Comparison of ENCODE assay signal across 21 cellular contexts in the genomic region with DNA sequence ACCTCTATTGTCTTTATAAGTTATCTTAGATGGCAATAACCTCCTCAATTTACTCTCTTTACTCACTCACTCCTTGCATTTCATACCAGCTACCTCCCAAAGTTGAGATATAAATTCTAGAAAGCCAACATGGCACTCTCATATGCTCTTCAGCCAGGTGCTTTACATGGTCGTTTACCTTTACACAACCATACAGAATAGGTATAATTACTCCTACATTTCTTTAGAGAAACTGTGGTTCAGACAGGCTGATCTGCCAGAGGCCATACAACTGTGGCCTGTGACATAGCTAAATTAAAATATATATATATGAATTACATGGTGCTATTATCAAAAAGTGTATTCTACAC. TPM values are rescaled to one million over a fixed set of nuclear protein-coding genes. Genes with fewer than 3 reads are reported as not detected.
A peak's percentile ranks its signal among the peaks of the same experiment; 100 is the strongest.
DNase-seq lines count a peak whose midpoint lies in the region; ATAC-seq, FAIRE-seq and TF ChIP-seq lines count a peak whose summit lies in the region.
"Had no signal": no experiment of that assay in that cellular context is flagged by ENCODE, and none has a peak within 500 bp of the region (broad histone marks: within the 10 kb centered on the region; RNA-seq: fewer than 3 reads in every experiment).

No MANE protein-coding gene starts in this region.

- H3K36me3 ChIP-seq in CD8-positive, alpha-beta T cell (ENCODE audit: insufficient read depth, low read length), result no peaks in the 10 kb centered on the region
- peaks cover 32% of the 10 kb centered on the region; the same call in 2 of the 3 replicates for H3K36me3 ChIP-seq in K562 (ENCODE audit: control insufficient read depth, insufficient read depth, low read length)
- H3K36me3 ChIP-seq in upper lobe of left lung, result no peaks in the 10 kb centered on the region
- H3K36me3 ChIP-seq: esophagus muscularis mucosa, neutrophil had no signal

- no peaks in the 10 kb centered on the region for H3K27me3 Mint-ChIP-seq in CD8-positive, alpha-beta T cell (ENCODE audit: low read depth)
- H3K27me3 Mint-ChIP-seq in mesothelial cell of epicardium (ENCODE audit: low read depth), result no peaks in the 10 kb centered on the region
- H3K27me3 Mint-ChIP-seq: activated CD4-positive, alpha-beta T cell treated with anti-CD3 and anti-CD28 coated beads, Interleukin-2, amount 10 ng/mL, durations not matched to agents 7 days and 5 days had no signal

- 28% methylated on average over 1 of the region's 1 CpG for WGBS in K562 (ENCODE audit: insufficient coverage, low coverage, missing lambda C conversion rate)
- WGBS in upper lobe of left lung, 2 donors, result 65 to 69% methylated on average over 1 of the region's 1 CpG

- H3K9me1 ChIP-seq in K562 (ENCODE audit: control insufficient read depth, insufficient read depth, low read length), result no peaks in the 10 kb centered on the region

- no peak for TF ChIP-seq CTCF in CD8-positive, alpha-beta T cell (IDR thresholded peaks at IDR 0.05)
- TF ChIP-seq CTCF in K562 (IDR thresholded peaks at IDR 0.05 in 2 of 3, conservative IDR thresholded peaks at IDR 0.05 in 1 of 3; ENCODE audit: insufficient read depth in 2 of 3, low read depth in 1 of 3, low read length in 3 of 3), result no peak
- no peak for TF ChIP-seq CTCF in mesothelial cell of epicardium (IDR thresholded peaks at IDR 0.05; ENCODE audit: unreplicated experiment)
- TF ChIP-seq CTCF in upper lobe of left lung (IDR thresholded peaks at IDR 0.05), result no peak

- peaks cover 51% of the 10 kb centered on the region for H3K4me1 ChIP-seq in CD8-positive, alpha-beta T cell (ENCODE audit: insufficient read depth, low read length)
- H3K4me1 ChIP-seq in K562 (replicated peaks in 1 of 2; ENCODE audit: control insufficient read depth in 2 of 2, insufficient read depth in 2 of 2, low read length in 2 of 2) (peaks cover 8 to 18% of the 10 kb centered on the region in 2 experiments; a peak in 3 of 5 replicates), upper lobe of left lung (no peaks in the 10 kb centered on the region)
- H3K4me1 ChIP-seq: esophagus muscularis mucosa had no signal

- no peak for TF ChIP-seq RAD21 in K562 (CRISPR knock-in tag; conservative IDR thresholded peaks at IDR 0.05 in 1 of 2, IDR thresholded peaks at IDR 0.05 in 1 of 2)

- no peaks in the 10 kb centered on the region for H3K9me3 ChIP-seq in CD8-positive, alpha-beta T cell (ENCODE audit: low read length)
- H3K9me3 ChIP-seq in K562 (replicated peaks; ENCODE audit: control insufficient read depth, insufficient read depth, low read depth, low read length), result no peaks in the 10 kb centered on the region
- no peaks in the 10 kb centered on the region for H3K9me3 ChIP-seq in upper lobe of left lung
- H3K9me3 ChIP-seq: esophagus muscularis mucosa, heart left ventricle, neutrophil, SK-N-SH had no signal

- TF ChIP-seq EP300 in K562 (IDR thresholded peaks at IDR 0.05; ENCODE audit: low read length) (no peak), upper lobe of left lung (IDR thresholded peaks at IDR 0.05) (no peak)

- H3K36me3 Mint-ChIP-seq in CD8-positive, alpha-beta T cell, result peaks cover 5% of the 10 kb centered on the region
- peaks cover 3% of the 10 kb centered on the region for H3K36me3 Mint-ChIP-seq in mesothelial cell of epicardium

- peaks cover 55% of the 10 kb centered on the region for H3K79me2 ChIP-seq in K562 (ENCODE audit: control insufficient read depth, insufficient read depth, low read length)

- CTCF ChIA-PET in CD8-positive, alpha-beta T cell (lab: Charles Lee), result interaction anchor here (0.8 to 1.3 kb wide), 3 partner anchors 35 to 182 kb away, joined by 3 to 4 read pairs (median 3); no protein-coding TSS in a partner anchor
- CTCF ChIA-PET in K562 (lab: Yijun Ruan, JAX; ENCODE audit: low intra/inter-chr PET ratio), result no interaction called here

- FAIRE-seq in K562 (lab: Jason Lieb, UNC), result no peak
- FAIRE-seq: G401.6, RCC 7860 had no signal

- H3K4me1 Mint-ChIP-seq in CD8-positive, alpha-beta T cell (ENCODE audit: low read depth), result peaks cover 43% of the 10 kb centered on the region
- H3K4me1 Mint-ChIP-seq in mesothelial cell of epicardium, result no peaks in the 10 kb centered on the region

- BruUV-seq in K562 (replicated peaks; lab: Mats Ljungman, UMichigan), result no TSS peak

- no peak for ATAC-seq in CD8-positive, alpha-beta T cell
- ATAC-seq in GM19351 (IDR thresholded peaks at IDR 0.05; ENCODE audit: unreplicated experiment) (peak; percentile 14), HG03066 (IDR thresholded peaks at IDR 0.05; ENCODE audit: low read depth, unreplicated experiment) (peak; percentile 24), K562 (no peak), GM18868 (IDR thresholded peaks at IDR 0.05; ENCODE audit: unreplicated experiment) (no peak), upper lobe of left lung (ENCODE audit: low FRiP score in 2 of 2) (no peak)
- ATAC-seq: heart left ventricle, right cardiac atrium had no signal

- H3K4me3 ChIP-seq in CD8-positive, alpha-beta T cell (ENCODE audit: low read depth, low read length), result no peak overlapping the region
- H3K4me3 ChIP-seq in K562, result no peak overlapping the region
- no peak overlapping the region for H3K4me3 ChIP-seq in upper lobe of left lung
- H3K4me3 ChIP-seq: esophagus muscularis mucosa, heart left ventricle had no signal

- H3K4me3 Mint-ChIP-seq in CD8-positive, alpha-beta T cell, result no peak overlapping the region
- H3K4me3 Mint-ChIP-seq in mesothelial cell of epicardium, result no peak overlapping the region
- H3K4me3 Mint-ChIP-seq: activated CD4-positive, alpha-beta T cell treated with anti-CD3 and anti-CD28 coated beads, Interleukin-2, amount 10 ng/mL, durations not matched to agents 7 days and 5 days had no signal

- no peaks in the 10 kb centered on the region for H4K20me1 ChIP-seq in K562 (replicated peaks; ENCODE audit: control insufficient read depth, insufficient read depth, low read length)

- no peaks in the 10 kb centered on the region for H3K9me3 Mint-ChIP-seq in CD8-positive, alpha-beta T cell
- no peaks in the 10 kb centered on the region for H3K9me3 Mint-ChIP-seq in mesothelial cell of epicardium
- H3K9me3 Mint-ChIP-seq: activated CD4-positive, alpha-beta T cell treated with anti-CD3 and anti-CD28 coated beads, Interleukin-2, amount 10 ng/mL, durations not matched to agents 7 days and 5 days had no signal

- H3K27ac Mint-ChIP-seq in CD8-positive, alpha-beta T cell, result peak overlapping the region; percentile 16
- H3K27ac Mint-ChIP-seq in mesothelial cell of epicardium, result no peak overlapping the region
- H3K27ac Mint-ChIP-seq: activated CD4-positive, alpha-beta T cell treated with anti-CD3 and anti-CD28 coated beads, Interleukin-2, amount 10 ng/mL, durations not matched to agents 7 days and 5 days had no signal

- POLR2A ChIA-PET in CD8-positive, alpha-beta T cell (lab: Charles Lee), result no interaction called here
- POLR2A ChIA-PET in K562 (lab: Yijun Ruan, JAX), result interaction anchor here (1.5 to 1.9 kb wide), 2 partner anchors 11 to 13 kb away, joined by 6 read pairs; no protein-coding TSS in a partner anchor

- H3K27me3 ChIP-seq in CD8-positive, alpha-beta T cell (ENCODE audit: insufficient read depth, low read length), result no peaks in the 10 kb centered on the region
- H3K27me3 ChIP-seq in K562 (ENCODE audit: control insufficient read depth in 2 of 2, insufficient read depth in 2 of 2, low read length in 2 of 2), result no peaks in the 10 kb centered on the region
- no peaks in the 10 kb centered on the region for H3K27me3 ChIP-seq in upper lobe of left lung
- H3K27me3 ChIP-seq: esophagus muscularis mucosa, heart left ventricle, neutrophil had no signal

- in situ Hi-C loops in K562 (cut with MboI), result no loop called here

- no peak overlapping the region for H3K27ac ChIP-seq in CD8-positive, alpha-beta T cell (ENCODE audit: low read depth, low read length)
- H3K27ac ChIP-seq in K562 (ENCODE audit: extremely low read depth, low read depth, low read length), result peak overlapping the region; percentile 19; the same call in 1 of the 3 replicates
- no peak overlapping the region for H3K27ac ChIP-seq in upper lobe of left lung
- H3K27ac ChIP-seq: esophagus muscularis mucosa, heart left ventricle, neutrophil had no signal

- no peak overlapping the region for H3K4me2 ChIP-seq in K562 (ENCODE audit: insufficient read depth, low read length)
- H3K4me2 ChIP-seq: SK-N-SH had no signal

- no peak for DNase-seq in CD8-positive, alpha-beta T cell
- DNase-seq in K562 (ENCODE audit: extremely low read depth in 1 of 4, low spot score in 3 of 4) (no peak), mesothelial cell of epicardium (ENCODE audit: low spot score in 2 of 2, unreplicated experiment in 2 of 2) (no peak), upper lobe of left lung (no peak)
- DNase-seq: activated CD4-positive, alpha-beta T cell treated with anti-CD3 and anti-CD28 coated beads, Interleukin-2, amount 10 ng/mL, durations not matched to agents 7 days and 5 days; activated T-cell treated with anti-CD3 and anti-CD28 coated beads, Interleukin-2, amount 50 U/mL, for 48 hours; caudate nucleus; heart left ventricle; islet precursor cell; NCI-H1092; NCI-H2171 treated with DMSO at 0.1 percent for 48 hours; NCI-H774; right cardiac atrium; SK-N-SH had no signal

- no peak overlapping the region for H3K9ac ChIP-seq in K562 (ENCODE audit: insufficient read depth in 1 of 2, low read depth in 2 of 2, low read length in 2 of 2)
- H3K9ac ChIP-seq: SK-N-SH had no signal

- intact Hi-C loops in CD8-positive, alpha-beta T cell (cut with DNase I, micrococcal nuclease), result loop anchor here in 1 of 2 experiments (10.0 kb wide), 2 partner anchors 426 to 834 kb away; no protein-coding TSS in a partner anchor
- intact Hi-C loops in K562 (cut with micrococcal nuclease), result loop anchor here (10.0 kb wide), 1 partner anchor 76 kb away; no protein-coding TSS in a partner anchor

- no peak overlapping the region for H2AFZ ChIP-seq in K562 (ENCODE audit: low read depth, low read length)

- TF ChIP-seq POLR2A in K562 (conservative IDR thresholded peaks at IDR 0.05), result no peak
- TF ChIP-seq POLR2A in upper lobe of left lung (IDR thresholded peaks at IDR 0.05), result no peak

RNA-seq across cellular contexts. Expression of a gene that starts 45.7 kb away (rescaled TPM):
- total RNA-seq in CD8-positive, alpha-beta T cell, result 100 to 1,000 TPM; 119 to 123 TPM
- 82.7 and 242 TPM in 2 replicates for total RNA-seq in K562 (2011; cell fraction: chromatin; rRNA removed; ENCODE audit: low replicate concordance)
- 27.5 and 35.5 TPM in 2 replicates for total RNA-seq in K562 (2011; cell fraction: nucleolus; rRNA removed)
- 68.2 and 121 TPM in 2 replicates for total RNA-seq in K562 (2011; cell fraction: nucleoplasm; rRNA removed)
- total RNA-seq in K562 (2014; rRNA removed), result 133 and 145 TPM in 2 replicates
- total RNA-seq in K562 (2014; rRNA removed; fragmentation: Illumina TruSeq; extraction: Trizol), result 184 and 207 TPM in 2 replicates
- total RNA-seq in K562 (2015; rRNA removed; fragmentation: Illumina TruSeq; extraction: Trizol), result 161 and 170 TPM in 2 replicates
- total RNA-seq in K562 (2021), result 128 and 140 TPM in 2 replicates
- polyA plus RNA-seq in K562 (2011; rRNA removed), result 131 and 175 TPM in 2 replicates
- 34.0 and 60.3 TPM in 2 replicates for polyA plus RNA-seq in K562 (2011; cell fraction: cytosol; rRNA removed)
- 57.7 and 92.5 TPM in 2 replicates for polyA plus RNA-seq in K562 (2011; cell fraction: nucleus; rRNA removed)
- 75.8 and 104 TPM in 2 replicates for polyA plus RNA-seq in K562 (2012)
- 117 and 121 TPM in 2 replicates for polyA plus RNA-seq in K562 (2014; fragmentation: Illumina TruSeq; extraction: Trizol)
- polyA plus RNA-seq in K562 (2014; fragmentation: Nextera tagmentation; extraction: Ambion mirVana), result 100 to 1,000 TPM; 101 to 199 TPM
- 115 and 120 TPM in 2 replicates for polyA plus RNA-seq in K562 (2014; rRNA removed)
- polyA minus RNA-seq in K562 (2011; rRNA and poly(A)+ RNA removed), result 345 and 377 TPM in 2 replicates
- 82.5 and 96.0 TPM in 2 replicates for polyA minus RNA-seq in K562 (2011; cell fraction: cytosol; rRNA and poly(A)+ RNA removed)
- polyA minus RNA-seq in K562 (2011; cell fraction: nucleus; rRNA and poly(A)+ RNA removed), result 84.1 and 152 TPM in 2 replicates
- 73.8 to 75.7 TPM (median 74.9 TPM) in 3 replicates for total RNA-seq in mesothelial cell of epicardium
- total RNA-seq in upper lobe of left lung, result 10 to 100 TPM; 16.8 to 47.0 (median 38.5) TPM

RNA-seq across cellular contexts. Expression of a gene that starts 59.0 kb away (rescaled TPM):
- 1 to 10 TPM in 1 of 2 experiments, under 1 TPM in 1; 0.43 to 2.4 TPM for total RNA-seq in CD8-positive, alpha-beta T cell
- total RNA-seq in K562 (2011; cell fraction: chromatin; rRNA removed; ENCODE audit: low replicate concordance), result 0.55 and 0.74 TPM in 2 replicates
- total RNA-seq in K562 (2011; cell fraction: nucleolus; rRNA removed), result not detected in 2 replicates
- 0.76 TPM in 1 of 2 replicates, not detected in the other for total RNA-seq in K562 (2011; cell fraction: nucleoplasm; rRNA removed)
- 0.04 and 0.05 TPM in 2 replicates for total RNA-seq in K562 (2014; rRNA removed)
- 0.04 TPM in 1 of 2 replicates, not detected in the other for total RNA-seq in K562 (2014; rRNA removed; fragmentation: Illumina TruSeq; extraction: Trizol)
- 0.18 and 0.19 TPM in 2 replicates for total RNA-seq in K562 (2015; rRNA removed; fragmentation: Illumina TruSeq; extraction: Trizol)
- 0.16 and 0.18 TPM in 2 replicates for total RNA-seq in K562 (2021)
- 0.03 and 0.08 TPM in 2 replicates for polyA plus RNA-seq in K562 (2011; rRNA removed)
- 0.01 and 0.06 TPM in 2 replicates for polyA plus RNA-seq in K562 (2011; cell fraction: cytosol; rRNA removed)
- polyA plus RNA-seq in K562 (2011; cell fraction: nucleus; rRNA removed), result 0.21 TPM in 1 of 2 replicates, not detected in the other
- 0.04 and 0.05 TPM in 2 replicates for polyA plus RNA-seq in K562 (2012)
- 0.08 TPM in 1 of 2 replicates, not detected in the other for polyA plus RNA-seq in K562 (2014; fragmentation: Illumina TruSeq; extraction: Trizol)
- polyA plus RNA-seq in K562 (2014; fragmentation: Nextera tagmentation; extraction: Ambion mirVana), result under 1 TPM in 1 of 2 experiments, not detected in 1; 0.03 TPM
- 0.03 TPM in 2 replicates for polyA plus RNA-seq in K562 (2014; rRNA removed)
- polyA minus RNA-seq in K562 (2011; rRNA and poly(A)+ RNA removed), result 0.15 TPM in 1 of 2 replicates, not detected in the other
- not detected in 2 replicates for polyA minus RNA-seq in K562 (2011; cell fraction: cytosol; rRNA and poly(A)+ RNA removed)
- 0.78 TPM in 1 of 2 replicates, not detected in the other for polyA minus RNA-seq in K562 (2011; cell fraction: nucleus; rRNA and poly(A)+ RNA removed)
- total RNA-seq in mesothelial cell of epicardium, result 0.60 to 1.3 TPM (median 1.1 TPM) in 3 replicates
- total RNA-seq in upper lobe of left lung, result 1 to 10 TPM in 1 of 6 donors, under 1 TPM in 3, not detected in 2; 0.23 to 2.7 (median 0.69) TPM

Comparison
In these comparisons a context has a peak if more than half of its experiments do, and no peak if none do; other contexts are left out.
1. ATAC-seq: peak in GM19351 (single experiment) and HG03066 (single experiment); none in CD8-positive, alpha-beta T cell (single experiment), K562 (single experiment), GM18868 (single experiment) and upper lobe of left lung (0 of 2).